In the genomic region with DNA sequence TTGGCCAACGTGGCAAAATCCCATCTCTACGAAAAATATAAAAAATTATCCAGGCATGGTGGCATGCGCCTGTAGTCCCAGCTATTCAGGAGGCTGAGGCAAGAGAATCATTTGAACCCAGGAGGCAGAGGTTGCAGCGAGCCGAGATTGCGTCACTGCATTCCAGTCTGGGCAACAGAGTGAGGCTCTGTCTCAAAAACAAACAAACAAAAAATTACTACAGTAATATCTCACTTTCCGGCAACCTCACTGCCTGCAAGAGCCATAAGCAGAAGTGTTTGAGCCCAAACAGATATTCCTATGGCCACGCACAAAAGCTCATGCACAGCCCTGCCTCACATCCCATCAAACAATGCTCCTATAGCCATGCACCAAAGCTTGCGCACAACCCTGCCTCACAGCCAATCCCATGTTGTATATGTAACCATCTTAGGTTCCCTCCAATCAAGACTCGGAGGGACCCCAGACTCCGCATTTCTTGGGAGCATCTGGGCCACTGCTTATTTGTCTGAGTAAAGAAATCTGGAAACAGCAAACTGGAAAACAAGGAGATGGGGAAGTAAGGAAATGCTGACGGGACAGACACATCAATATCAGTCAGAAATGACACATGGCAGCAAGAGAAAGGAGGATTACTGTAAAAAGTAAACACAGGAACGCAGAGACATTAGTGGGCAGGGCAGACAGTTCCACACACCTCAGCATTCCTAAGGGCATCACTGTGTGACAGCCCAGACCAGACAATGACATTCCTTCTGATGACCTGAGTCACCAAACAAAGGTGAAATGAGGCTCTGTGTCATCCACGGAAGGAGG, we compare ENCODE assay signal across 10 cellular contexts. TPM values are rescaled to one million over a fixed set of nuclear protein-coding genes. Genes with fewer than 3 reads are reported as not detected.
DNase-seq lines count a peak whose midpoint lies in the region; ATAC-seq and TF ChIP-seq lines count a peak whose summit lies in the region.
"Had no signal": no experiment of that assay in that cellular context is flagged by ENCODE, and none has a peak within 500 bp of the region (broad histone marks: within the 10 kb centered on the region; RNA-seq: fewer than 3 reads in every experiment).

No MANE protein-coding gene starts in this region.

- no peaks in the 10 kb centered on the region for H3K27me3 Mint-ChIP-seq in T-helper 17 cell
- H3K27me3 Mint-ChIP-seq in activated CD4-positive, alpha-beta memory T cell treated with anti-CD3 and anti-CD28 coated beads, Interleukin-2, amount 10 ng/mL, durations not matched to agents 7 days and 5 days: no peaks in the 10 kb centered on the region
- H3K27me3 Mint-ChIP-seq: progenitor cell of endocrine pancreas had no signal

- no peaks in the 10 kb centered on the region for H3K27me3 ChIP-seq in gastrocnemius medialis

- H3K4me1 ChIP-seq in gastrocnemius medialis: peaks cover 33 to 53% of the 10 kb centered on the region in 2 donors

- POLR2A ChIA-PET in activated CD4-positive, alpha-beta memory T cell treated with anti-CD3 and anti-CD28 coated beads, Interleukin-2, amount 10 ng/mL, durations not matched to agents 7 days and 5 days (lab: Charles Lee): interaction anchor here (0.9 to 3.7 kb wide), 3 partner anchors 8 to 91 kb away, joined by 3 to 14 read pairs (median 5); a partner anchor contains a TSS

- no peak for TF ChIP-seq CTCF in fibroblast of pulmonary artery (IDR thresholded peaks at IDR 0.05; ENCODE audit: low read length, missing control alignments)
- no peak for TF ChIP-seq CTCF in gastrocnemius medialis (IDR thresholded peaks at IDR 0.05 in 4 of 5, conservative IDR thresholded peaks at IDR 0.05 in 1 of 5)

- H3K36me3 ChIP-seq in gastrocnemius medialis: peaks cover 0 to 35% of the 10 kb centered on the region in 2 donors

- H3K27ac Mint-ChIP-seq in T-helper 17 cell: peak overlapping the region; percentile 51
- H3K27ac Mint-ChIP-seq in activated CD4-positive, alpha-beta memory T cell treated with anti-CD3 and anti-CD28 coated beads, Interleukin-2, amount 10 ng/mL, durations not matched to agents 7 days and 5 days: no peak overlapping the region
- H3K27ac Mint-ChIP-seq: progenitor cell of endocrine pancreas had no signal

- peak overlapping the region; percentile 22 to 71 (median 58) for H3K27ac ChIP-seq in gastrocnemius medialis

- H3K4me3 ChIP-seq in fibroblast of pulmonary artery (replicated peaks; ENCODE audit: low read depth, low read length) (no peak overlapping the region), gastrocnemius medialis (no peak overlapping the region)

- H3K9me3 ChIP-seq in T-helper 17 cell (ENCODE audit: control insufficient read depth, low read length, poor library complexity, severe bottlenecking): no peaks in the 10 kb centered on the region
- no peaks in the 10 kb centered on the region for H3K9me3 ChIP-seq in gastrocnemius medialis

- CTCF ChIA-PET in activated CD4-positive, alpha-beta memory T cell treated with anti-CD3 and anti-CD28 coated beads, Interleukin-2, amount 10 ng/mL, durations not matched to agents 7 days and 5 days (lab: Charles Lee): interaction anchor here (0.9 to 2.4 kb wide), 5 partner anchors 10 to 156 kb away, joined by 3 to 11 read pairs (median 5); a partner anchor contains a TSS

- no peak for TF ChIP-seq POLR2A in gastrocnemius medialis (IDR thresholded peaks at IDR 0.05)

- H3K36me3 Mint-ChIP-seq in T-helper 17 cell (ENCODE audit: low read depth): no peaks in the 10 kb centered on the region
- H3K36me3 Mint-ChIP-seq in activated CD4-positive, alpha-beta memory T cell treated with anti-CD3 and anti-CD28 coated beads, Interleukin-2, amount 10 ng/mL, durations not matched to agents 7 days and 5 days (ENCODE audit: low read depth): peaks cover 12% of the 10 kb centered on the region

- H3K4me3 Mint-ChIP-seq in T-helper 17 cell: no peak overlapping the region
- no peak overlapping the region for H3K4me3 Mint-ChIP-seq in activated CD4-positive, alpha-beta memory T cell treated with anti-CD3 and anti-CD28 coated beads, Interleukin-2, amount 10 ng/mL, durations not matched to agents 7 days and 5 days

- DNase-seq in EL: peak; percentile 78
- no peak for DNase-seq in T-helper 17 cell
- DNase-seq in fibroblast of pulmonary artery (ENCODE audit: low read depth): peak; percentile 73
- no peak for DNase-seq in gastrocnemius medialis
- no peak for DNase-seq in T-helper 9 cell
- DNase-seq in activated CD4-positive, alpha-beta memory T cell treated with anti-CD3 and anti-CD28 coated beads, Interleukin-2, amount 10 ng/mL, durations not matched to agents 7 days and 5 days: no peak
- DNase-seq in NCI-H1417 (lab: John Stamatoyannopoulos, UW): no peak
- DNase-seq: foreskin melanocyte had no signal

- ATAC-seq in T-helper 17 cell (no peak), gastrocnemius medialis (no peak), HG03439 (IDR thresholded peaks at IDR 0.05; ENCODE audit: unreplicated experiment) (no peak)

- H3K4me1 Mint-ChIP-seq in T-helper 17 cell: peaks cover 35% of the 10 kb centered on the region
- peaks cover 40% of the 10 kb centered on the region for H3K4me1 Mint-ChIP-seq in activated CD4-positive, alpha-beta memory T cell treated with anti-CD3 and anti-CD28 coated beads, Interleukin-2, amount 10 ng/mL, durations not matched to agents 7 days and 5 days

- intact Hi-C loops in gastrocnemius medialis (cut with DNase I; ENCODE audit: low total_unique reads): no loop called here

- no peaks in the 10 kb centered on the region for H3K9me3 Mint-ChIP-seq in activated CD4-positive, alpha-beta memory T cell treated with anti-CD3 and anti-CD28 coated beads, Interleukin-2, amount 10 ng/mL, durations not matched to agents 7 days and 5 days

- in situ Hi-C loops in gastrocnemius medialis (cut with MboI; ENCODE audit: low sequenced_read_pairs in 4 of 4): no loop called here

RNA-seq across cellular contexts. Expression of a gene that starts 37.1 kb away (rescaled TPM):
- 1 to 10 TPM; 7.1 to 9.4 TPM for total RNA-seq in T-helper 17 cell
- 10 to 100 TPM; 10.6 to 22.7 (median 15.5) TPM for total RNA-seq in gastrocnemius medialis
- total RNA-seq in activated CD4-positive, alpha-beta memory T cell treated with anti-CD3 and anti-CD28 coated beads, Interleukin-2, amount 10 ng/mL, durations not matched to agents 7 days and 5 days: 10 to 100 TPM; 13.4 to 13.9 TPM

RNA-seq across cellular contexts. Expression of a gene that starts 39.6 kb away (rescaled TPM):
- 10 to 100 TPM; 41.6 to 42.5 TPM for total RNA-seq in T-helper 17 cell
- 1 to 10 TPM; 5.8 to 8.5 (median 6.9) TPM for total RNA-seq in gastrocnemius medialis
- total RNA-seq in activated CD4-positive, alpha-beta memory T cell treated with anti-CD3 and anti-CD28 coated beads, Interleukin-2, amount 10 ng/mL, durations not matched to agents 7 days and 5 days: 100 to 1,000 TPM; 183 to 188 TPM

RNA-seq across cellular contexts. Expression of a gene that starts 53.4 kb away (rescaled TPM):
- total RNA-seq in T-helper 17 cell: 1 to 10 TPM; 3.3 to 3.6 TPM
- total RNA-seq in gastrocnemius medialis: under 1 TPM in 1 of 4 donors, not detected in 3; 0.31 TPM
- 10 to 100 TPM; 16.6 to 17.8 TPM for total RNA-seq in activated CD4-positive, alpha-beta memory T cell treated with anti-CD3 and anti-CD28 coated beads, Interleukin-2, amount 10 ng/mL, durations not matched to agents 7 days and 5 days

Comparison
In these comparisons a context has a peak if more than half of its experiments do, and no peak if none do; other contexts are left out.
1. DNase-seq: peak in EL (single experiment) and fibroblast of pulmonary artery (single experiment); none in T-helper 17 cell (0 of 3), gastrocnemius medialis (0 of 2), T-helper 9 cell (single experiment), activated CD4-positive, alpha-beta memory T cell treated with anti-CD3 and anti-CD28 coated beads, Interleukin-2, amount 10 ng/mL, durations not matched to agents 7 days and 5 days (single experiment) and NCI-H1417 (0 of 3).
2. RNA of a gene that starts 39.6 kb away (total RNA-seq): 183 to 188 TPM in activated CD4-positive, alpha-beta memory T cell treated with anti-CD3 and anti-CD28 coated beads, Interleukin-2, amount 10 ng/mL, durations not matched to agents 7 days and 5 days and 41.6 to 42.5 TPM in T-helper 17 cell; 5.8 to 8.5 TPM in gastrocnemius medialis; every median in the first group is over 4 times any median in the second.